2 cellular contexts compared by ENCODE assay signal in the genomic region with DNA sequence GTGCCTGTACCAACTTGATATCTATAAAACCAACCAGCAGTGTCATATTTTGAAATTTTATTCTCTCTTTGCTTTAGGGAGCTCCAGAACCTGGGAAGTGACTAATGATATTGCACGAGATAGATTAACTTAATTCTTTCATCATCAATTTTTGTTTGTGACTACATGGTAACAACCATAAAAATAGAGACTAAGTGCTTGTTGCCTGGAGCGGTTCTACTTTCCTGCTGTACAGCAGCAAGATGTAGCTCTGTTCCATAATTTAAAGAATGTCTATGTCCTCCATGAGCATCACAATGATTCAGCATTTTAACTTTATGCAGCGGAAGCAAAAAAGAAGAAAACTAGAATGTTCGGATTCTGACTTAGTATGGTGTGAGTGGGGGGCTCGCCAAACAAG.
TF ChIP-seq lines count a peak whose summit lies in the region.

No MANE protein-coding gene starts in this region.

TF ChIP-seq in K562, 482 proteins besides CTCF, POLR2A, EP300 and RAD21:
- TF ChIP-seq NFE2 (IDR thresholded peaks at IDR 0.05; ENCODE audit: low read depth) (peak; percentile 73), ZNF316 (IDR thresholded peaks at IDR 0.05) (peak; percentile 75), C11orf30 (IDR thresholded peaks at IDR 0.05; ENCODE audit: low read depth) (peak; percentile 72), PURB (CRISPR knock-in tag; IDR thresholded peaks at IDR 0.05; ENCODE audit: low read depth) (no peak), MAFF (IDR thresholded peaks at IDR 0.05; ENCODE audit: low read length) (peak; percentile 44; the same call in 1 of the 2 replicates), MAFG (tag; conservative IDR thresholded peaks at IDR 0.05) (peak; percentile 77)

TF ChIP-seq in SK-N-SH, 30 proteins besides CTCF, POLR2A, EP300 and RAD21:
- TF ChIP-seq FOXM1 (IDR thresholded peaks at IDR 0.05; ENCODE audit: low read depth) (no peak), FOXJ3 (CRISPR knock-in tag; IDR thresholded peaks at IDR 0.05) (no peak), FOSL2 (IDR thresholded peaks at IDR 0.05; ENCODE audit: borderline replicate concordance, low read depth) (no peak)
- TF ChIP-seq, protein P1, sequence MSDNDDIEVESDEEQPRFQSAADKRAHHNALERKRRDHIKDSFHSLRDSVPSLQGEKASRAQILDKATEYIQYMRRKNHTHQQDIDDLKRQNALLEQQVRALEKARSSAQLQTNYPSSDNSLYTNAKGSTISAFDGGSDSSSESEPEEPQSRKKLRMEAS (IDR thresholded peaks at IDR 0.05; ENCODE audit: low read depth) = no peak
- TF ChIP-seq, protein P2, sequence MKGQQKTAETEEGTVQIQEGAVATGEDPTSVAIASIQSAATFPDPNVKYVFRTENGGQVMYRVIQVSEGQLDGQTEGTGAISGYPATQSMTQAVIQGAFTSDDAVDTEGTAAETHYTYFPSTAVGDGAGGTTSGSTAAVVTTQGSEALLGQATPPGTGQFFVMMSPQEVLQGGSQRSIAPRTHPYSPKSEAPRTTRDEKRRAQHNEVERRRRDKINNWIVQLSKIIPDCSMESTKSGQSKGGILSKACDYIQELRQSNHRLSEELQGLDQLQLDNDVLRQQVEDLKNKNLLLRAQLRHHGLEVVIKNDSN (IDR thresholded peaks at IDR 0.05; ENCODE audit: borderline replicate concordance, low read depth) = no peak
TF ChIP-seq in SK-N-SH: peak in this region for 0.
